In the genomic region with DNA sequence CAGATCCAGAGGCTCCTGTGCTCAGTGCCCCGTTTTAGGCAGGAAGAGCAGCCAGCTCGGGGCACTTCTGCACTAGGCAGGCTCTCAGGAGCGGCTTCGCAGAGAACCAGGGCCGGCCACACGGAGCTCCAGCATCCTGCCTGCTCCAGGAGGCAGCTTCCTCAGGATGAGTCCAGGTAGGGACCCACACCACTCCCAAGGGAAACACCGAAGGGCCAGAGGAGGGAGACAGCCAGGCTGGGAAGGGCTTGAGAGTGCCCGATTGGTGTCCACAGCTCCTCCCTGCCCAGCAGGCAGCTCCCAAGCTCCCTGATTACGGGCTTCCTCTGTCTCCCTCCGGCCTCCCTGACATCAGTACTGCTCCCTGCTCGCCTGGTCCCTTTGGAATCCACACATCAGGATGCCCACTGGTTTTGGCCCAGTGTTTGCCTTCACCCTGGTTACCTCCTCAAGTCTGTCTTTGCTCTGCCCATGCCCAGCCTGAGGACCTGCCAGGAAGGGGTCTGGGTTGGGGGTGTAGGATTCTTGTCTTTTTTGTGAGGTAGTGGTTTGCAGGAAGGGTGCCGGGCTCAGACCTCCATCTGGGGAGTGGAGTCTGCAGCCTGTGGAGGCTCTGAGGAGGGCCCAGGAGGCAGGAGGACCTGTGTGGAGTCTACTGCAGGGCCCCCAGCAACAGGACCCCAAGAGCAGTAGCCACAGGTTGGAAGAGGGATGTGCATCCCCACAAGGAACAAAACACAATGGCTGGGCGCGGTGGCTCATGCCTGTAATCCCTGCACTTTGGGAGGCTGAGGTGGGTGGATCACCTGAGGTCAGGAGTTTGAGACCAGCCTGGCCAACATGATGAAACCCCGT, we compare ENCODE assay signal across 12 cellular contexts. TPM values are rescaled to one million over a fixed set of nuclear protein-coding genes. Genes with fewer than 3 reads are reported as not detected.
DNase-seq lines count a peak whose midpoint lies in the region; ATAC-seq, FAIRE-seq and TF ChIP-seq lines count a peak whose summit lies in the region.
"Had no signal": no experiment of that assay in that cellular context is flagged by ENCODE, and none has a peak within 500 bp of the region (broad histone marks: within the 10 kb centered on the region; RNA-seq: fewer than 3 reads in every experiment).

No MANE protein-coding gene starts in this region.

- H3K18ac ChIP-seq in neuronal stem cell (ENCODE audit: low read length), result peak overlapping the region; percentile 5

- H3K9me3 ChIP-seq in HEK293 (ENCODE audit: control insufficient read depth, insufficient read depth, low read depth, low read length), result no peaks in the 10 kb centered on the region
- H3K9me3 ChIP-seq in K562 (replicated peaks; ENCODE audit: control insufficient read depth, insufficient read depth, low read depth, low read length), result no peaks in the 10 kb centered on the region
- no peaks in the 10 kb centered on the region for H3K9me3 ChIP-seq in neuronal stem cell (replicated peaks in 1 of 2; ENCODE audit: control insufficient read depth in 2 of 2, insufficient read depth in 1 of 2, low read depth in 1 of 2, low read length in 2 of 2)

- TF ChIP-seq POLR2A in K562 (conservative IDR thresholded peaks at IDR 0.05), result no peak

- no peak overlapping the region for H3K4me3 ChIP-seq in HEK293 (ENCODE audit: low read depth, low read length)
- no peak overlapping the region for H3K4me3 ChIP-seq in K562
- no peak overlapping the region for H3K4me3 ChIP-seq in neuronal stem cell (ENCODE audit: low read length in 2 of 2)

- DNase-seq in K562 (ENCODE audit: extremely low read depth in 1 of 4, low spot score in 3 of 4), result no peak
- no peak for DNase-seq in neuronal stem cell (ENCODE audit: low spot score)
- DNase-seq in natural killer cell treated with Interleukin-12 subunit alpha and Interleukin-12 subunit beta and Interleukin-15 and Interleukin-18, amount 100 ng/mL, for 72 hours (ENCODE audit: low spot score), result no peak
- DNase-seq: DND-41; GOT3; immature natural killer cell; NCI-H1417; stimulated activated naive CD4-positive, alpha-beta T cell treated with Interleukin-2 at 50 U/mL for 16 hours had no signal

- H2BK15ac ChIP-seq in neuronal stem cell (ENCODE audit: low read length), result no peak overlapping the region

- WGBS in K562 (ENCODE audit: insufficient coverage, low coverage, missing lambda C conversion rate), result 82% methylated on average over 11 of the region's 15 CpGs
- WGBS in neuronal stem cell (ENCODE audit: extremely low coverage in 2 of 2, insufficient read length in 2 of 2, insufficient replicate concordance in 1 of 2), 2 donors, result no CpG with 5 or more reads among the region's 15 CpGs

- H3K4me3 Mint-ChIP-seq in natural killer cell treated with Interleukin-12 subunit alpha and Interleukin-12 subunit beta and Interleukin-15 and Interleukin-18, amount 100 ng/mL, for 72 hours, result no peak overlapping the region
- H3K4me3 Mint-ChIP-seq: immature natural killer cell had no signal

- no peak for TF ChIP-seq EP300 in K562 (IDR thresholded peaks at IDR 0.05; ENCODE audit: low read length)

- no peaks in the 10 kb centered on the region for H3K9me3 Mint-ChIP-seq in natural killer cell treated with Interleukin-12 subunit alpha and Interleukin-12 subunit beta and Interleukin-15 and Interleukin-18, amount 100 ng/mL, for 72 hours

- H4K91ac ChIP-seq in neuronal stem cell (ENCODE audit: low read depth, low read length, poor library complexity), result no peak overlapping the region

- intact Hi-C loops in K562 (cut with micrococcal nuclease), result no loop called here

- no peaks in the 10 kb centered on the region for H3K36me3 Mint-ChIP-seq in natural killer cell treated with Interleukin-12 subunit alpha and Interleukin-12 subunit beta and Interleukin-15 and Interleukin-18, amount 100 ng/mL, for 72 hours
- H3K36me3 Mint-ChIP-seq: immature natural killer cell had no signal

- H3K4me1 ChIP-seq in HEK293 (ENCODE audit: control insufficient read depth, insufficient read depth, low read length) (peaks cover 9% of the 10 kb centered on the region), K562 (replicated peaks in 1 of 2; ENCODE audit: control insufficient read depth in 2 of 2, insufficient read depth in 2 of 2, low read length in 2 of 2) (peaks cover 14 to 28% of the 10 kb centered on the region in 2 experiments), neuronal stem cell (ENCODE audit: control insufficient read depth in 2 of 2, insufficient read depth in 1 of 2, low read depth in 1 of 2, low read length in 2 of 2) (peaks cover 0 to 17% of the 10 kb centered on the region in 2 donors)

- no peak overlapping the region for H3K14ac ChIP-seq in neuronal stem cell (ENCODE audit: low read length)

- H4K8ac ChIP-seq in neuronal stem cell (ENCODE audit: low read depth, low read length), result no peak overlapping the region

- peaks cover 8 to 11% of the 10 kb centered on the region in 2 donors for H3K4me1 Mint-ChIP-seq in natural killer cell treated with Interleukin-12 subunit alpha and Interleukin-12 subunit beta and Interleukin-15 and Interleukin-18, amount 100 ng/mL, for 72 hours (ENCODE audit: low read depth in 2 of 2)
- H3K4me1 Mint-ChIP-seq: immature natural killer cell had no signal

- POLR2A ChIA-PET in HEK293 (lab: Yijun Ruan, JAX) (interaction anchor here (0.9 to 4.1 kb wide), 2 partner anchors 9 to 11 kb away, joined by 3 to 17 read pairs; a partner anchor contains a TSS), K562 (lab: Yijun Ruan, JAX) (interaction anchor here (0.6 to 1.7 kb wide), 5 partner anchors 10 to 44 kb away, joined by 3 to 8 read pairs (median 5); a partner anchor contains a TSS)

- peaks cover 0 to 20% of the 10 kb centered on the region in 2 donors for H3K27me3 Mint-ChIP-seq in natural killer cell treated with Interleukin-12 subunit alpha and Interleukin-12 subunit beta and Interleukin-15 and Interleukin-18, amount 100 ng/mL, for 72 hours

- peak overlapping the region in 1 of 2 donors; percentile 51 for H3K27ac Mint-ChIP-seq in natural killer cell treated with Interleukin-12 subunit alpha and Interleukin-12 subunit beta and Interleukin-15 and Interleukin-18, amount 100 ng/mL, for 72 hours
- H3K27ac Mint-ChIP-seq: immature natural killer cell had no signal

- in situ Hi-C loops in K562 (cut with MboI), result no loop called here

- H3K23ac ChIP-seq in neuronal stem cell (ENCODE audit: low read depth, low read length, poor library complexity), result peak overlapping the region; percentile 21

- TF ChIP-seq RAD21 in K562 (CRISPR knock-in tag; conservative IDR thresholded peaks at IDR 0.05 in 1 of 2, IDR thresholded peaks at IDR 0.05 in 1 of 2), result no peak

- no peak overlapping the region for H3K4me2 ChIP-seq in K562 (ENCODE audit: insufficient read depth, low read length)
- no peak overlapping the region for H3K4me2 ChIP-seq in neuronal stem cell (ENCODE audit: insufficient read depth, low read length, poor library complexity, severe bottlenecking)

- no peaks in the 10 kb centered on the region for H3K9me1 ChIP-seq in K562 (ENCODE audit: control insufficient read depth, insufficient read depth, low read length)

- peak overlapping the region; percentile 22 for H3K27ac ChIP-seq in C4-2B
- H3K27ac ChIP-seq in HEK293 (ENCODE audit: extremely low read depth, low read depth, low read length), result no peak overlapping the region
- H3K27ac ChIP-seq in K562 (ENCODE audit: extremely low read depth, low read depth, low read length), result no peak overlapping the region
- no peak overlapping the region for H3K27ac ChIP-seq in neuronal stem cell (replicated peaks; ENCODE audit: low read length)

- no peak overlapping the region for H3K4ac ChIP-seq in neuronal stem cell (ENCODE audit: low read length)

- ATAC-seq in K562 (no peak), HG03039 (IDR thresholded peaks at IDR 0.05; ENCODE audit: unreplicated experiment) (no peak), HG03439 (IDR thresholded peaks at IDR 0.05; ENCODE audit: unreplicated experiment) (no peak)
- ATAC-seq in natural killer cell treated with Interleukin-12 subunit alpha and Interleukin-12 subunit beta and Interleukin-15 and Interleukin-18, amount 100 ng/mL, for 72 hours, result no peak

- H2AFZ ChIP-seq in K562 (ENCODE audit: low read depth, low read length), result no peak overlapping the region
- H2AFZ ChIP-seq in neuronal stem cell (ENCODE audit: low read length), result peak overlapping the region; percentile 54

- H4K20me1 ChIP-seq in K562 (replicated peaks; ENCODE audit: control insufficient read depth, insufficient read depth, low read length), result no peaks in the 10 kb centered on the region

- H2BK12ac ChIP-seq in neuronal stem cell (ENCODE audit: low read length), result peak overlapping the region; percentile 8

- no TSS peak for BruUV-seq in K562 (replicated peaks; lab: Mats Ljungman, UMichigan)

- H3K36me3 ChIP-seq in HEK293 (ENCODE audit: control insufficient read depth in 2 of 2, insufficient read depth in 1 of 2, low read length in 2 of 2) (no peaks in the 10 kb centered on the region), K562 (ENCODE audit: control insufficient read depth, insufficient read depth, low read length) (no peaks in the 10 kb centered on the region), neuronal stem cell (replicated peaks in 1 of 2; ENCODE audit: control insufficient read depth in 2 of 2, insufficient read depth in 2 of 2, low read length in 2 of 2) (no peaks in the 10 kb centered on the region)

- H3K9ac ChIP-seq in K562 (ENCODE audit: insufficient read depth in 1 of 2, low read depth in 2 of 2, low read length in 2 of 2) (no peak overlapping the region; a peak in 1 of 4 replicates), neuronal stem cell (ENCODE audit: low read depth, low read length, poor library complexity) (no peak overlapping the region)

- TF ChIP-seq CTCF in C4-2B (conservative IDR thresholded peaks at IDR 0.05), result no peak
- no peak for TF ChIP-seq CTCF in HEK293 (tag by site-specific recombination; IDR thresholded peaks at IDR 0.05)
- TF ChIP-seq CTCF in K562 (IDR thresholded peaks at IDR 0.05 in 2 of 3, conservative IDR thresholded peaks at IDR 0.05 in 1 of 3; ENCODE audit: insufficient read depth in 2 of 3, low read depth in 1 of 3, low read length in 3 of 3), result no peak

- no peaks in the 10 kb centered on the region for H3K79me2 ChIP-seq in K562 (ENCODE audit: control insufficient read depth, insufficient read depth, low read length)

- H2BK120ac ChIP-seq in neuronal stem cell (ENCODE audit: low read depth, low read length), result no peak overlapping the region

- H3K27me3 ChIP-seq in K562 (ENCODE audit: control insufficient read depth in 2 of 2, insufficient read depth in 2 of 2, low read length in 2 of 2), result no peaks in the 10 kb centered on the region
- H3K27me3 ChIP-seq in neuronal stem cell (ENCODE audit: control insufficient read depth in 3 of 3, insufficient read depth in 3 of 3, low read depth in 1 of 3, low read length in 3 of 3), result no peaks in the 10 kb centered on the region

- CTCF ChIA-PET in HEK293 (lab: Yijun Ruan, JAX), result interaction anchor here (0.6 to 3.5 kb wide), 3 partner anchors 10 to 57 kb away, joined by 3 to 20 read pairs (median 4); a partner anchor contains a TSS
- CTCF ChIA-PET in K562 (lab: Yijun Ruan, JAX; ENCODE audit: low intra/inter-chr PET ratio), result no interaction called here

- no peak overlapping the region for H2BK5ac ChIP-seq in neuronal stem cell (ENCODE audit: low read length)

- H2AK5ac ChIP-seq in neuronal stem cell (ENCODE audit: low read depth, low read length), result peak overlapping the region; percentile 20

- H3K79me1 ChIP-seq in neuronal stem cell (ENCODE audit: low read depth, low read length), result no peaks in the 10 kb centered on the region

- FAIRE-seq in K562 (lab: Jason Lieb, UNC), result no peak

RNA-seq across cellular contexts. Expression of a gene that starts 11.2 kb away (rescaled TPM):
- total RNA-seq in K562 (2011; cell fraction: chromatin; rRNA removed; ENCODE audit: low replicate concordance), result 15.0 and 42.9 TPM in 2 replicates
- 22.9 and 27.7 TPM in 2 replicates for total RNA-seq in K562 (2011; cell fraction: nucleolus; rRNA removed)
- 11.8 and 15.2 TPM in 2 replicates for total RNA-seq in K562 (2011; cell fraction: nucleoplasm; rRNA removed)
- total RNA-seq in K562 (2014; rRNA removed), result 12.4 and 13.0 TPM in 2 replicates
- total RNA-seq in K562 (2014; rRNA removed; fragmentation: Illumina TruSeq; extraction: Trizol), result 4.1 and 4.7 TPM in 2 replicates
- total RNA-seq in K562 (2015; rRNA removed; fragmentation: Illumina TruSeq; extraction: Trizol), result 9.8 and 10.8 TPM in 2 replicates
- 16.1 and 18.0 TPM in 2 replicates for total RNA-seq in K562 (2021)
- 7.3 and 8.2 TPM in 2 replicates for polyA plus RNA-seq in K562 (2011; rRNA removed)
- polyA plus RNA-seq in K562 (2011; cell fraction: cytosol; rRNA removed), result 8.5 and 12.3 TPM in 2 replicates
- polyA plus RNA-seq in K562 (2011; cell fraction: nucleus; rRNA removed), result 42.5 and 55.1 TPM in 2 replicates
- 12.7 and 36.7 TPM in 2 replicates for polyA plus RNA-seq in K562 (2012)
- polyA plus RNA-seq in K562 (2014; fragmentation: Illumina TruSeq; extraction: Trizol), result 10.2 and 11.3 TPM in 2 replicates
- polyA plus RNA-seq in K562 (2014; fragmentation: Nextera tagmentation; extraction: Ambion mirVana), result under 1 TPM; 0.34 to 0.46 TPM
- polyA plus RNA-seq in K562 (2014; rRNA removed), result 12.3 and 16.0 TPM in 2 replicates
- 5.7 and 8.6 TPM in 2 replicates for polyA minus RNA-seq in K562 (2011; rRNA and poly(A)+ RNA removed)
- 8.7 and 9.1 TPM in 2 replicates for polyA minus RNA-seq in K562 (2011; cell fraction: cytosol; rRNA and poly(A)+ RNA removed)
- polyA minus RNA-seq in K562 (2011; cell fraction: nucleus; rRNA and poly(A)+ RNA removed), result 11.4 and 14.6 TPM in 2 replicates
- 31.3 TPM for polyA plus RNA-seq in neuronal stem cell (2013, experiment 1 of 2)
- polyA plus RNA-seq in neuronal stem cell (2013, experiment 2 of 2), result 32.4 TPM
- 10 to 100 TPM; 35.9 to 40.4 TPM for total RNA-seq in natural killer cell treated with Interleukin-12 subunit alpha and Interleukin-12 subunit beta and Interleukin-15 and Interleukin-18, amount 100 ng/mL, for 72 hours

RNA-seq across cellular contexts. Expression of a gene that starts 41.2 kb away (rescaled TPM):
- 56.6 and 135 TPM in 2 replicates for total RNA-seq in K562 (2011; cell fraction: chromatin; rRNA removed; ENCODE audit: low replicate concordance)
- total RNA-seq in K562 (2011; cell fraction: nucleolus; rRNA removed), result 102 and 113 TPM in 2 replicates
- total RNA-seq in K562 (2011; cell fraction: nucleoplasm; rRNA removed), result 81.2 and 97.1 TPM in 2 replicates
- 26.6 and 32.9 TPM in 2 replicates for total RNA-seq in K562 (2014; rRNA removed)
- 12.7 and 13.8 TPM in 2 replicates for total RNA-seq in K562 (2014; rRNA removed; fragmentation: Illumina TruSeq; extraction: Trizol)
- total RNA-seq in K562 (2015; rRNA removed; fragmentation: Illumina TruSeq; extraction: Trizol), result 20.8 and 22.4 TPM in 2 replicates
- total RNA-seq in K562 (2021), result 33.0 and 35.9 TPM in 2 replicates
- 34.2 and 43.3 TPM in 2 replicates for polyA plus RNA-seq in K562 (2011; rRNA removed)
- 45.3 and 53.6 TPM in 2 replicates for polyA plus RNA-seq in K562 (2011; cell fraction: cytosol; rRNA removed)
- 192 and 227 TPM in 2 replicates for polyA plus RNA-seq in K562 (2011; cell fraction: nucleus; rRNA removed)
- 30.6 and 41.1 TPM in 2 replicates for polyA plus RNA-seq in K562 (2012)
- 22.1 and 29.6 TPM in 2 replicates for polyA plus RNA-seq in K562 (2014; fragmentation: Illumina TruSeq; extraction: Trizol)
- 1 to 10 TPM in 1 of 2 experiments, under 1 TPM in 1; 0.82 to 1.5 TPM for polyA plus RNA-seq in K562 (2014; fragmentation: Nextera tagmentation; extraction: Ambion mirVana)
- 36.8 and 39.9 TPM in 2 replicates for polyA plus RNA-seq in K562 (2014; rRNA removed)
- 20.7 and 22.9 TPM in 2 replicates for polyA minus RNA-seq in K562 (2011; rRNA and poly(A)+ RNA removed)
- 15.2 and 17.5 TPM in 2 replicates for polyA minus RNA-seq in K562 (2011; cell fraction: cytosol; rRNA and poly(A)+ RNA removed)
- polyA minus RNA-seq in K562 (2011; cell fraction: nucleus; rRNA and poly(A)+ RNA removed), result 27.6 and 47.0 TPM in 2 replicates
- 50.6 TPM for polyA plus RNA-seq in neuronal stem cell (2013, experiment 1 of 2)
- polyA plus RNA-seq in neuronal stem cell (2013, experiment 2 of 2), result 48.4 TPM
- total RNA-seq in natural killer cell treated with Interleukin-12 subunit alpha and Interleukin-12 subunit beta and Interleukin-15 and Interleukin-18, amount 100 ng/mL, for 72 hours, result 10 to 100 TPM; 24.9 to 58.7 TPM
